ENCODE assay signal across 40 cellular contexts in genomic region chr1:156652992-156653355, GRCh38. TPM values are rescaled to one million over a fixed set of nuclear protein-coding genes. Genes with fewer than 3 reads are reported as not detected.
"Had no signal": no experiment of that assay in that cellular context is flagged by ENCODE, and none has a peak within 500 bp of the region (broad histone marks: within the 10 kb centered on the region; RNA-seq: fewer than 3 reads in every experiment).

No MANE protein-coding gene starts in this region.

- H3K27ac Mint-ChIP-seq: activated B cell treated with CpG ODN at 0.5 μM for 24 hours; activated CD4-positive, alpha-beta memory T cell treated with anti-CD3 and anti-CD28 coated beads for 36 hours; activated CD4-positive, alpha-beta T cell treated with anti-CD3 and anti-CD28 coated beads, Interleukin-2, amount 10 ng/mL, durations not matched to agents 24 days and 14 days; activated CD8-positive, alpha-beta T cell treated with anti-CD3 and anti-CD28 coated beads for 36 hours; activated naive CD4-positive, alpha-beta T cell treated with anti-CD3 and anti-CD28 coated beads for 36 hours; activated naive CD8-positive, alpha-beta T cell; activated naive CD8-positive, alpha-beta T cell treated with anti-CD3 and anti-CD28 coated beads, Interleukin-2, amount 10 ng/mL, durations not matched to agents 7 days and 5 days; activated naive CD8-positive, alpha-beta T cell treated with anti-CD3 and anti-CD28 coated beads, Interleukin-2, amount 50 U/mL, for 24 hours; activated T-cell treated with anti-CD3 and anti-CD28 coated beads, Interleukin-2, amount 50 U/mL, for 72 hours; activated T-helper 1 cell treated with anti-CD3 and anti-CD28 coated beads, Interleukin-12 subunit alpha, Interleukin-12 subunit beta, Interleukin-2, Interleukin-4 antibody, amounts not matched to agents 30 ng/mL and 10 ng/mL and 1 ng/mL, durations not matched to agents 14 hours and 24 hours and 36 hours; activated T-helper 17 cell treated with anti-CD3 and anti-CD28 coated beads, Interleukin-2, amount 50 U/mL, for 72 hours; T-helper 1 cell treated with Interleukin-12 subunit alpha and Interleukin-12 subunit beta and Interleukin-4 antibody, amounts not matched to agents 30 μg/mL and 1 μg/mL, for 36 hours; T-helper 2 cell treated with Interferon-gamma antibody and Interleukin-4, amounts not matched to agents 5 μg/mL and 100 μg/mL, for 36 hours had no signal

- FAIRE-seq: bronchial epithelial cell, TTC549 had no signal

- DNase-seq: activated B cell treated with CpG ODN at 0.5 μM for 24 hours; activated CD4-positive, alpha-beta memory T cell treated with anti-CD3 and anti-CD28 coated beads for 36 hours; activated CD4-positive, alpha-beta T cell treated with anti-CD3 and anti-CD28 coated beads for 4 hours; activated CD4-positive, alpha-beta T cell treated with anti-CD3 and anti-CD28 coated beads, Interleukin-2, amount 10 ng/mL, durations not matched to agents 24 days and 14 days; activated CD4-positive, alpha-beta T cell treated with anti-CD3 and anti-CD28 coated beads, Interleukin-2, amount 50 U/mL, for 1 hour; activated CD4-positive, alpha-beta T cell treated with anti-CD3 and anti-CD28 coated beads, Interleukin-2, amount 50 U/mL, for 4 hours; activated CD4-positive, CD25-positive, alpha-beta regulatory T cell treated with anti-CD3 and anti-CD28 coated beads, Interleukin-2, amount 50 U/mL, for 72 hours; activated CD8-positive, alpha-beta memory T cell treated with anti-CD3 and anti-CD28 coated beads, Interleukin-2, amount 50 U/mL, for 4 hours; activated CD8-positive, alpha-beta T cell treated with anti-CD3 and anti-CD28 coated beads for 36 hours; activated effector memory CD4-positive, alpha-beta T cell treated with anti-CD3 and anti-CD28 coated beads, Interleukin-2, amount 50 U/mL, for 16 hours; activated gamma-delta T cell treated with Interleukin-2 at 50 U/mL for 16 hours; activated naive CD4-positive, alpha-beta T cell; activated naive CD4-positive, alpha-beta T cell treated with anti-CD3 and anti-CD28 coated beads for 36 hours; activated naive CD8-positive, alpha-beta T cell treated with anti-CD3 and anti-CD28 coated beads, Interleukin-2, amount 10 ng/mL, durations not matched to agents 7 days and 5 days; activated naive CD8-positive, alpha-beta T cell treated with anti-CD3 and anti-CD28 coated beads, Interleukin-2, amount 50 U/mL, for 24 hours; activated T-cell treated with anti-CD3 and anti-CD28 coated beads for 4 hours; activated T-cell treated with anti-CD3 and anti-CD28 coated beads, Interleukin-2, amount 50 U/mL, for 1 hour; activated T-cell treated with anti-CD3 and anti-CD28 coated beads, Interleukin-2, amount 50 U/mL, for 4 hours; activated T-cell treated with anti-CD3 and anti-CD28 coated beads, Interleukin-2, amount 50 U/mL, for 72 hours; amygdala; anterior cingulate cortex; caudate nucleus; cerebellar nuclear complex; T-helper 1 cell; T-helper 2 cell; T-helper 9 cell had no signal

- H3K36me3 ChIP-seq: ascending aorta, cardiac muscle cell had no signal

- H3K27me3 ChIP-seq: ascending aorta had no signal

- H3K9me3 ChIP-seq: ascending aorta had no signal

- ATAC-seq: activated CD8-positive, alpha-beta T cell treated with anti-CD3 and anti-CD28 coated beads for 36 hours; activated naive CD8-positive, alpha-beta T cell treated with anti-CD3 and anti-CD28 coated beads, Interleukin-2, amount 50 U/mL, for 24 hours; activated T-cell treated with anti-CD3 and anti-CD28 coated beads, Interleukin-2, amount 50 U/mL, for 4 hours; activated T-cell treated with anti-CD3 and anti-CD28 coated beads, Interleukin-2, amount 50 U/mL, for 72 hours; activated T-helper 17 cell treated with anti-CD3 and anti-CD28 coated beads, Interleukin-2, amount 50 U/mL, for 72 hours had no signal

- H3K9me3 Mint-ChIP-seq: activated B cell treated with CpG ODN at 0.5 μM for 24 hours; activated CD4-positive, alpha-beta memory T cell treated with anti-CD3 and anti-CD28 coated beads for 36 hours; activated CD4-positive, alpha-beta T cell treated with anti-CD3 and anti-CD28 coated beads, Interleukin-2, amount 10 ng/mL, durations not matched to agents 24 days and 14 days; activated CD8-positive, alpha-beta T cell treated with anti-CD3 and anti-CD28 coated beads for 36 hours; activated naive CD4-positive, alpha-beta T cell treated with anti-CD3 and anti-CD28 coated beads for 36 hours; activated naive CD4-positive, alpha-beta T cell treated with anti-CD3 and anti-CD28 coated beads, Interleukin-2, amount 50 U/mL, for 24 hours; activated naive CD8-positive, alpha-beta T cell treated with anti-CD3 and anti-CD28 coated beads, Interleukin-2, amount 10 ng/mL, durations not matched to agents 7 days and 5 days; activated naive CD8-positive, alpha-beta T cell treated with anti-CD3 and anti-CD28 coated beads, Interleukin-2, amount 50 U/mL, for 24 hours; activated T-cell treated with anti-CD3 and anti-CD28 coated beads, Interleukin-2, amount 50 U/mL, for 4 hours; activated T-cell treated with anti-CD3 and anti-CD28 coated beads, Interleukin-2, amount 50 U/mL, for 72 hours; activated T-helper 1 cell treated with anti-CD3 and anti-CD28 coated beads, Interleukin-12 subunit alpha, Interleukin-12 subunit beta, Interleukin-2, Interleukin-4 antibody, amounts not matched to agents 30 ng/mL and 10 ng/mL and 1 ng/mL, durations not matched to agents 14 hours and 24 hours and 36 hours; activated T-helper 17 cell treated with anti-CD3 and anti-CD28 coated beads, Interleukin-2, amount 50 U/mL, for 72 hours; central memory CD8-positive, alpha-beta T cell; T-helper 1 cell treated with Interleukin-12 subunit alpha and Interleukin-12 subunit beta and Interleukin-4 antibody, amounts not matched to agents 30 μg/mL and 1 μg/mL, for 36 hours; T-helper 2 cell treated with Interferon-gamma antibody and Interleukin-4, amounts not matched to agents 5 μg/mL and 100 μg/mL, for 36 hours had no signal

- H3K4me3 ChIP-seq: ascending aorta, cardiac muscle cell had no signal

- H3K4me3 Mint-ChIP-seq: activated B cell treated with CpG ODN at 0.5 μM for 24 hours; activated CD4-positive, alpha-beta memory T cell treated with anti-CD3 and anti-CD28 coated beads for 36 hours; activated CD4-positive, alpha-beta T cell treated with anti-CD3 and anti-CD28 coated beads, Interleukin-2, amount 10 ng/mL, durations not matched to agents 24 days and 14 days; activated CD8-positive, alpha-beta T cell treated with anti-CD3 and anti-CD28 coated beads for 36 hours; activated naive CD4-positive, alpha-beta T cell treated with anti-CD3 and anti-CD28 coated beads for 36 hours; activated naive CD4-positive, alpha-beta T cell treated with anti-CD3 and anti-CD28 coated beads, Interleukin-2, amount 50 U/mL, for 24 hours; activated naive CD8-positive, alpha-beta T cell; activated naive CD8-positive, alpha-beta T cell treated with anti-CD3 and anti-CD28 coated beads, Interleukin-2, amount 10 ng/mL, durations not matched to agents 7 days and 5 days; activated naive CD8-positive, alpha-beta T cell treated with anti-CD3 and anti-CD28 coated beads, Interleukin-2, amount 50 U/mL, for 24 hours; activated T-cell treated with anti-CD3 and anti-CD28 coated beads, Interleukin-2, amount 50 U/mL, for 4 hours; activated T-cell treated with anti-CD3 and anti-CD28 coated beads, Interleukin-2, amount 50 U/mL, for 72 hours; activated T-helper 1 cell treated with anti-CD3 and anti-CD28 coated beads, Interleukin-12 subunit alpha, Interleukin-12 subunit beta, Interleukin-2, Interleukin-4 antibody, amounts not matched to agents 30 ng/mL and 10 ng/mL and 1 ng/mL, durations not matched to agents 14 hours and 24 hours and 36 hours; activated T-helper 17 cell treated with anti-CD3 and anti-CD28 coated beads, Interleukin-2, amount 50 U/mL, for 72 hours; brain; central memory CD8-positive, alpha-beta T cell; T-helper 1 cell treated with Interleukin-12 subunit alpha and Interleukin-12 subunit beta and Interleukin-4 antibody, amounts not matched to agents 30 μg/mL and 1 μg/mL, for 36 hours; T-helper 2 cell treated with Interferon-gamma antibody and Interleukin-4, amounts not matched to agents 5 μg/mL and 100 μg/mL, for 36 hours had no signal

- H3K27ac ChIP-seq: ascending aorta, cardiac muscle cell, VCaP had no signal

- H3K36me3 Mint-ChIP-seq: activated CD4-positive, alpha-beta memory T cell treated with anti-CD3 and anti-CD28 coated beads for 36 hours; activated naive CD4-positive, alpha-beta T cell treated with anti-CD3 and anti-CD28 coated beads, Interleukin-2, amount 50 U/mL, for 24 hours; activated naive CD8-positive, alpha-beta T cell; activated naive CD8-positive, alpha-beta T cell treated with anti-CD3 and anti-CD28 coated beads, Interleukin-2, amount 10 ng/mL, durations not matched to agents 7 days and 5 days had no signal

RNA-seq across cellular contexts. Expression of gene BCAN, which starts 11.1 kb away (rescaled TPM):
- total RNA-seq: activated CD4-positive, alpha-beta memory T cell treated with anti-CD3 and anti-CD28 coated beads for 36 hours; activated CD4-positive, alpha-beta T cell treated with anti-CD3 and anti-CD28 coated beads, Interleukin-2, amount 10 ng/mL, durations not matched to agents 24 days and 14 days; activated CD8-positive, alpha-beta memory T cell treated with anti-CD3 and anti-CD28 coated beads for 36 hours; activated CD8-positive, alpha-beta T cell treated with anti-CD3 and anti-CD28 coated beads for 36 hours; activated naive CD4-positive, alpha-beta T cell treated with anti-CD3 and anti-CD28 coated beads for 36 hours; activated naive CD8-positive, alpha-beta T cell treated with anti-CD3 and anti-CD28 coated beads, Interleukin-2, amount 10 ng/mL, durations not matched to agents 7 days and 5 days; activated T-cell treated with anti-CD3 and anti-CD28 coated beads, Interleukin-2, amount 50 U/mL, for 4 hours; activated T-helper 1 cell treated with anti-CD3 and anti-CD28 coated beads, Interleukin-12 subunit alpha, Interleukin-12 subunit beta, Interleukin-2, Interleukin-4 antibody, amounts not matched to agents 30 ng/mL and 10 ng/mL and 1 ng/mL, durations not matched to agents 14 hours and 24 hours and 36 hours; activated T-helper 17 cell treated with anti-CD3 and anti-CD28 coated beads, Interleukin-2, amount 50 U/mL, for 72 hours; ascending aorta; bronchial epithelial cell had no signal

RNA-seq across cellular contexts. Expression of gene NES, which starts 24.2 kb away (rescaled TPM):
- total RNA-seq: activated B cell treated with CpG ODN at 0.5 μM for 24 hours; activated CD8-positive, alpha-beta memory T cell treated with anti-CD3 and anti-CD28 coated beads for 36 hours; activated CD8-positive, alpha-beta T cell treated with anti-CD3 and anti-CD28 coated beads for 36 hours; activated naive CD4-positive, alpha-beta T cell treated with anti-CD3 and anti-CD28 coated beads for 36 hours; activated naive CD8-positive, alpha-beta T cell treated with anti-CD3 and anti-CD28 coated beads, Interleukin-2, amount 10 ng/mL, durations not matched to agents 7 days and 5 days; activated T-helper 1 cell treated with anti-CD3 and anti-CD28 coated beads, Interleukin-12 subunit alpha, Interleukin-12 subunit beta, Interleukin-2, Interleukin-4 antibody, amounts not matched to agents 30 ng/mL and 10 ng/mL and 1 ng/mL, durations not matched to agents 14 hours and 24 hours and 36 hours had no signal

RNA-seq across cellular contexts. Expression of gene HAPLN2, which starts 33.8 kb away (rescaled TPM):
- total RNA-seq: activated B cell treated with CpG ODN at 0.5 μM for 24 hours; activated CD4-positive, alpha-beta T cell treated with anti-CD3 and anti-CD28 coated beads, Interleukin-2, amount 10 ng/mL, durations not matched to agents 24 days and 14 days; activated CD8-positive, alpha-beta memory T cell treated with anti-CD3 and anti-CD28 coated beads for 36 hours; activated CD8-positive, alpha-beta T cell treated with anti-CD3 and anti-CD28 coated beads for 36 hours; activated T-cell treated with anti-CD3 and anti-CD28 coated beads, Interleukin-2, amount 50 U/mL, for 4 hours; activated T-helper 1 cell treated with anti-CD3 and anti-CD28 coated beads, Interleukin-12 subunit alpha, Interleukin-12 subunit beta, Interleukin-2, Interleukin-4 antibody, amounts not matched to agents 30 ng/mL and 10 ng/mL and 1 ng/mL, durations not matched to agents 14 hours and 24 hours and 36 hours had no signal

RNA-seq across cellular contexts. Expression of gene CRABP2, which starts 52.4 kb away (rescaled TPM):
- total RNA-seq: ascending aorta had no signal
